In genomic region chr11:8168485-8169257, GRCh38 we compare ENCODE assay signal across 9 cellular contexts. TPM values are rescaled to one million over a fixed set of nuclear protein-coding genes. Genes with fewer than 3 reads are reported as not detected.
A peak's percentile ranks its signal among the peaks of the same experiment; 100 is the strongest.
DNase-seq lines count a peak whose midpoint lies in the region; ATAC-seq, FAIRE-seq and TF ChIP-seq lines count a peak whose summit lies in the region.
"Had no signal": no experiment of that assay in that cellular context is flagged by ENCODE, and none has a peak within 500 bp of the region (broad histone marks: within the 10 kb centered on the region; RNA-seq: fewer than 3 reads in every experiment).

RIC3 (minus strand) TSS chr11:8169025; CDS start chr11:8168989, 36 bp downstream.

- H3K79me2 ChIP-seq in HepG2 (ENCODE audit: insufficient read depth, low read length) (no peaks in the 10 kb centered on the region), fibroblast of lung (ENCODE audit: control insufficient read depth, insufficient read depth, low read length) (no peaks in the 10 kb centered on the region)

- H3K27me3 ChIP-seq in liver (ENCODE audit: control insufficient read depth in 4 of 4, insufficient read depth in 4 of 4, low read length in 3 of 4) (peaks cover 0 to 26% (median 2%) of the 10 kb centered on the region in 4 donors), HepG2 (ENCODE audit: control insufficient read depth in 1 of 2, insufficient read depth in 2 of 2, low read length in 2 of 2) (peaks cover 0 to 19% of the 10 kb centered on the region in 2 experiments; a peak in 3 of 5 replicates), fibroblast of lung (ENCODE audit: control insufficient read depth, insufficient read depth, low read length) (peaks cover 13% of the 10 kb centered on the region)

- H3K4me3 ChIP-seq in liver (ENCODE audit: low read depth in 1 of 3, low read length in 3 of 3) (peak within 1 kb of the TSS; percentile 49 to 72 (median 58)), HepG2 (replicated peaks in 1 of 3; ENCODE audit: insufficient read depth in 1 of 3, low read depth in 2 of 3, low read length in 3 of 3) (no peak within 1 kb of the TSS), fibroblast of lung (replicated peaks in 1 of 4; ENCODE audit: control extremely low read depth in 1 of 4, insufficient read depth in 1 of 4, low read depth in 3 of 4, low read length in 4 of 4) (no peak within 1 kb of the TSS)

- TF ChIP-seq CTCF in liver (IDR thresholded peaks at IDR 0.05; ENCODE audit: low read depth, low read length, missing input control) (no peak), HepG2 (CRISPR knock-in tag; IDR thresholded peaks at IDR 0.05) (no peak), fibroblast of lung (conservative IDR thresholded peaks at IDR 0.05 in 1 of 2, IDR thresholded peaks at IDR 0.05 in 1 of 2; ENCODE audit: low read depth in 1 of 2, low read length in 2 of 2) (no peak)

- POLR2A ChIA-PET in HepG2 (lab: Yijun Ruan, JAX) = no interaction called here

- no peak for FAIRE-seq in HepG2 (lab: Jason Lieb, UNC)

- H4K20me1 ChIP-seq in HepG2 (ENCODE audit: insufficient read depth, low read length) (no peaks in the 10 kb centered on the region), fibroblast of lung (ENCODE audit: control insufficient read depth, extremely low read depth, insufficient read depth, low read length) (no peaks in the 10 kb centered on the region)

- in situ Hi-C loops in HepG2 (cut with HindIII; ENCODE audit: extremely low pct_ligation_motif_present, low pct_unique_long_range_greater_than_20kb) = no loop called here

- BruUV-seq in HepG2 (replicated peaks; lab: Mats Ljungman, UMichigan) = no TSS peak

- H3K4me2 ChIP-seq in HepG2 (ENCODE audit: low read depth, low read length) = no peak within 1 kb of the TSS
- H3K4me2 ChIP-seq in fibroblast of lung (ENCODE audit: extremely low read depth, insufficient read depth, low read length) = peak within 1 kb of the TSS; percentile 5

- CTCF ChIA-PET in HepG2 (lab: Yijun Ruan, JAX; ENCODE audit: low intra/inter-chr PET ratio, low total read pairs) = no interaction called here

- H3K9me3 ChIP-seq in liver (ENCODE audit: control insufficient read depth in 4 of 4, low read length in 3 of 4) (no peaks in the 10 kb centered on the region), HepG2 (ENCODE audit: low read length) (no peaks in the 10 kb centered on the region), fibroblast of lung (ENCODE audit: control insufficient read depth, insufficient read depth, low read depth, low read length) (no peaks in the 10 kb centered on the region)

- intact Hi-C loops in HepG2 (cut with micrococcal nuclease; ENCODE audit: unreplicated experiment) = no loop called here

- TF ChIP-seq EP300 in HepG2 (IDR thresholded peaks at IDR 0.05; ENCODE audit: low read depth in 2 of 2, low read length in 2 of 2) (no peak), HepG2 (CRISPR knock-in tag; IDR thresholded peaks at IDR 0.05; ENCODE audit: borderline replicate concordance) (no peak)

- H3K9ac ChIP-seq in liver (ENCODE audit: low read depth in 1 of 2, low read length in 2 of 2) (no peak within 1 kb of the TSS), HepG2 (ENCODE audit: insufficient read depth, low read depth, low read length) (no peak within 1 kb of the TSS), fibroblast of lung (ENCODE audit: insufficient read depth, low read length) (no peak within 1 kb of the TSS)

- DNase-seq in HepG2 (ENCODE audit: low spot score) (no peak), NCI-H1930 (lab: John Stamatoyannopoulos, UW) (peak; percentile 51 to 69), fibroblast of lung (ENCODE audit: low read depth in 2 of 2) (no peak), nucleus accumbens (lab: John Stamatoyannopoulos, UW) (peak in 55 of 56 donors; percentile 3 to 86 (median 57))
- DNase-seq in activated CD8-positive, alpha-beta memory T cell treated with anti-CD3 and anti-CD28 coated beads, Interleukin-2, amount 50 U/mL, for 48 hours = peak; percentile 77

- no peak for TF ChIP-seq RAD21 in liver (IDR thresholded peaks at IDR 0.05)
- TF ChIP-seq RAD21 in HepG2 (CRISPR knock-in tag; IDR thresholded peaks at IDR 0.05) = no peak

- peaks cover 0 to 15% (median 6%) of the 10 kb centered on the region in 4 donors for H3K4me1 ChIP-seq in liver (ENCODE audit: control insufficient read depth in 4 of 4, insufficient read depth in 4 of 4, low read length in 3 of 4)
- no peaks in the 10 kb centered on the region for H3K4me1 ChIP-seq in HepG2 (ENCODE audit: insufficient read depth, low read length)
- no peaks in the 10 kb centered on the region for H3K4me1 ChIP-seq in fibroblast of lung (ENCODE audit: control insufficient read depth, extremely low read depth, insufficient read depth, low read length)

- TF ChIP-seq POLR2A in HepG2 (IDR thresholded peaks at IDR 0.05; ENCODE audit: insufficient read depth in 1 of 2, low read depth in 2 of 2, low read length in 2 of 2) = no peak

- H3K36me3 ChIP-seq in liver (ENCODE audit: control insufficient read depth in 4 of 4, insufficient read depth in 3 of 4, low read depth in 1 of 4, low read length in 3 of 4) = no peaks in the 10 kb centered on the region
- no peaks in the 10 kb centered on the region for H3K36me3 ChIP-seq in HepG2 (replicated peaks in 1 of 2; ENCODE audit: control insufficient read depth in 1 of 2, insufficient read depth in 2 of 2, low read length in 2 of 2)
- no peaks in the 10 kb centered on the region for H3K36me3 ChIP-seq in fibroblast of lung (ENCODE audit: control insufficient read depth, insufficient read depth, low read length)

- ATAC-seq in HepG2 (no peak), GM21825 (IDR thresholded peaks at IDR 0.05; ENCODE audit: unreplicated experiment) (no peak)

- H2AFZ ChIP-seq in HepG2 (ENCODE audit: low read length) (no peak within 1 kb of the TSS), fibroblast of lung (ENCODE audit: low read length) (no peak within 1 kb of the TSS)

- WGBS in liver = 5% methylated on average over 62 of the region's 62 CpGs
- WGBS in HepG2 (ENCODE audit: low lambda C conversion rate) = 36% methylated on average over 32 of the region's 62 CpGs

- H3K27ac ChIP-seq in liver (ENCODE audit: low read depth in 1 of 2, low read length in 2 of 2) = no peak within 1 kb of the TSS
- no peak within 1 kb of the TSS for H3K27ac ChIP-seq in HepG2 (ENCODE audit: extremely low read length, insufficient read depth, low read length)
- H3K27ac ChIP-seq in fibroblast of lung (ENCODE audit: insufficient read depth, low read length) = no peak within 1 kb of the TSS
- peak within 1 kb of the TSS; percentile 71 for H3K27ac ChIP-seq in temporal lobe (ENCODE audit: low read depth, low read length)

TF ChIP-seq in HepG2, 621 proteins besides CTCF, POLR2A, EP300 and RAD21:
- TF ChIP-seq ZNF891 (CRISPR knock-in tag; IDR thresholded peaks at IDR 0.05) (no peak), MXD3 (CRISPR knock-in tag; IDR thresholded peaks at IDR 0.05) (no peak), SMAD3 (CRISPR knock-in tag; IDR thresholded peaks at IDR 0.05) (no peak), CREB3 (CRISPR knock-in tag; IDR thresholded peaks at IDR 0.05) (no peak), ZNF20 (CRISPR knock-in tag; IDR thresholded peaks at IDR 0.05) (no peak)

RNA-seq across cellular contexts. Expression of gene RIC3, which starts in this region (rescaled TPM):
- total RNA-seq in liver (1 to 10 TPM in 1 of 2 donors, under 1 TPM in 1; 0.89 to 9.8 TPM), HepG2 (2016; rRNA removed; fragmentation: Illumina TruSeq; extraction: Trizol) (not detected in 2 replicates), fibroblast of lung (not detected in 2 replicates), temporal lobe (23.1 TPM)
- polyA plus RNA-seq in liver (1 to 10 TPM; 1.7 to 7.4 TPM), HepG2 (2011; rRNA removed) (not detected in 2 replicates), fibroblast of lung (not detected in 2 replicates)
- not detected in 2 replicates for total RNA-seq in HepG2 (2016; cell fraction: cytosol; rRNA removed; fragmentation: Illumina TruSeq; extraction: Trizol; ENCODE audit: low read depth)
- not detected in 2 replicates for total RNA-seq in HepG2 (2016; cell fraction: insoluble cytoplasmic fraction; rRNA removed; fragmentation: Illumina TruSeq; extraction: Trizol)
- total RNA-seq in HepG2 (2016; cell fraction: membrane; rRNA removed; fragmentation: Illumina TruSeq; extraction: Trizol) = not detected in 2 replicates
- not detected in 2 replicates for total RNA-seq in HepG2 (2016; cell fraction: nucleus; rRNA removed; fragmentation: Illumina TruSeq; extraction: Trizol)
- polyA plus RNA-seq in HepG2 (2011; cell fraction: cytosol; rRNA removed) = not detected in 2 replicates
- polyA plus RNA-seq in HepG2 (2011; cell fraction: nucleus; rRNA removed) = not detected in 2 replicates
- polyA plus RNA-seq in HepG2 (2012) = not detected in 2 replicates
- not detected in 2 replicates for polyA plus RNA-seq in HepG2 (2016; cell fraction: cytosol; fragmentation: Illumina TruSeq; extraction: Trizol; ENCODE audit: low read depth)
- not detected in 2 replicates for polyA plus RNA-seq in HepG2 (2016; cell fraction: insoluble cytoplasmic fraction; fragmentation: Illumina TruSeq; extraction: Trizol; ENCODE audit: low read depth)
- not detected in 2 replicates for polyA plus RNA-seq in HepG2 (2016; cell fraction: membrane; fragmentation: Illumina TruSeq; extraction: Trizol; ENCODE audit: low read depth)
- polyA plus RNA-seq in HepG2 (2016; cell fraction: nucleus; fragmentation: Illumina TruSeq; extraction: Trizol; ENCODE audit: insufficient read depth, low read depth) = 0.40 TPM in 1 of 2 replicates, not detected in the other
- polyA minus RNA-seq in HepG2 (2011; rRNA and poly(A)+ RNA removed; ENCODE audit: low replicate concordance) = not detected in 2 replicates
- polyA minus RNA-seq in HepG2 (2011; cell fraction: cytosol; rRNA and poly(A)+ RNA removed) = not detected in 2 replicates
- polyA minus RNA-seq in HepG2 (2011; cell fraction: nucleus; rRNA and poly(A)+ RNA removed) = not detected in 2 replicates
- not detected in 2 replicates for polyA plus RNA-seq in fibroblast of lung (2012)
- polyA minus RNA-seq in fibroblast of lung (ENCODE audit: low replicate concordance) = not detected in 2 replicates
- polyA plus RNA-seq: BJ had no signal

Comparison
In these comparisons a context has a peak if more than half of its experiments do, and no peak if none do; other contexts are left out.
1. H3K4me3 ChIP-seq: peak in liver (3 of 3); none in HepG2 (0 of 3) and fibroblast of lung (0 of 4).
2. DNase-seq: peak in NCI-H1930 (2 of 2), activated CD8-positive, alpha-beta memory T cell treated with anti-CD3 and anti-CD28 coated beads, Interleukin-2, amount 50 U/mL, for 48 hours (single experiment) and nucleus accumbens (55 of 56); none in HepG2 (single experiment) and fibroblast of lung (0 of 2).